In genomic region chr3:43503067-43503728, GRCh38 we compare ENCODE assay signal across 8 cellular contexts.
A peak's percentile ranks its signal among the peaks of the same experiment; 100 is the strongest.
DNase-seq lines count a peak whose midpoint lies in the region; ATAC-seq, FAIRE-seq and TF ChIP-seq lines count a peak whose summit lies in the region.

No MANE protein-coding gene starts in this region.

- H3K36me3 Mint-ChIP-seq in T-helper 2 cell treated with Interferon-gamma antibody and Interleukin-4, amounts not matched to agents 5 μg/mL and 100 μg/mL, for 36 hours (ENCODE audit: low read depth): no peaks in the 10 kb centered on the region

- no peak overlapping the region for H3K4me3 ChIP-seq in AG09309 (ENCODE audit: control insufficient read depth, low read depth, low read length)
- H3K4me3 ChIP-seq in epithelial cell of esophagus (ENCODE audit: low read length): no peak overlapping the region
- no peak overlapping the region for H3K4me3 ChIP-seq in psoas muscle

- ATAC-seq in psoas muscle (peak in 1 of 4 donors; percentile 74), HG03457 (IDR thresholded peaks at IDR 0.05; ENCODE audit: unreplicated experiment) (no peak), HG03520 (IDR thresholded peaks at IDR 0.05; ENCODE audit: unreplicated experiment) (no peak)

- H3K27ac Mint-ChIP-seq in T-helper 2 cell treated with Interferon-gamma antibody and Interleukin-4, amounts not matched to agents 5 μg/mL and 100 μg/mL, for 36 hours: no peak overlapping the region

- H3K27ac ChIP-seq in psoas muscle: no peak overlapping the region

- no peaks in the 10 kb centered on the region for H3K4me1 ChIP-seq in psoas muscle

- 53 to 55% (median 55%) methylated on average over 2 of the region's 2 CpGs for WGBS in psoas muscle, 3 donors

- peak; percentile 2 for DNase-seq in AG09309 (ENCODE audit: low read depth)
- peak; percentile 10 for DNase-seq in GM20000 (ENCODE audit: low spot score)
- peak; percentile 26 for DNase-seq in RCC 7860 (ENCODE audit: low spot score)
- DNase-seq in epithelial cell of esophagus (ENCODE audit: low read depth): peak; percentile 36
- no peak for DNase-seq in psoas muscle
- DNase-seq in T-helper 2 cell treated with Interferon-gamma antibody and Interleukin-4, amounts not matched to agents 5 μg/mL and 100 μg/mL, for 36 hours (ENCODE audit: low spot score): no peak

- no peaks in the 10 kb centered on the region for H3K9me3 ChIP-seq in psoas muscle

- H3K27me3 ChIP-seq in psoas muscle (ENCODE audit: insufficient read depth in 3 of 3, low read length in 2 of 3): no peaks in the 10 kb centered on the region

- H3K27me3 Mint-ChIP-seq in T-helper 2 cell treated with Interferon-gamma antibody and Interleukin-4, amounts not matched to agents 5 μg/mL and 100 μg/mL, for 36 hours (ENCODE audit: low read depth): peaks cover 16% of the 10 kb centered on the region

- H3K36me3 ChIP-seq in psoas muscle (ENCODE audit: insufficient read depth in 1 of 2, low read depth in 1 of 2): no peaks in the 10 kb centered on the region

- H3K4me3 Mint-ChIP-seq in T-helper 2 cell treated with Interferon-gamma antibody and Interleukin-4, amounts not matched to agents 5 μg/mL and 100 μg/mL, for 36 hours: no peak overlapping the region

- H3K4me1 Mint-ChIP-seq in T-helper 2 cell treated with Interferon-gamma antibody and Interleukin-4, amounts not matched to agents 5 μg/mL and 100 μg/mL, for 36 hours (ENCODE audit: low read depth): peaks cover 5% of the 10 kb centered on the region

- peak; percentile 34 for FAIRE-seq in RCC 7860 (lab: Jason Lieb, UNC)

- TF ChIP-seq CTCF in AG09309 (IDR thresholded peaks at IDR 0.05; ENCODE audit: control insufficient read depth, insufficient read depth, low read depth, low read length, missing control alignments) (peak; percentile 36), GM20000 (IDR thresholded peaks at IDR 0.05; ENCODE audit: extremely low read depth, missing control alignments) (no peak), epithelial cell of esophagus (IDR thresholded peaks at IDR 0.05; ENCODE audit: insufficient read depth, low read depth, low read length, missing control alignments) (peak; percentile 33), psoas muscle (IDR thresholded peaks at IDR 0.05) (peak; percentile 56)

- no peaks in the 10 kb centered on the region for H3K9me3 Mint-ChIP-seq in T-helper 2 cell treated with Interferon-gamma antibody and Interleukin-4, amounts not matched to agents 5 μg/mL and 100 μg/mL, for 36 hours

- intact Hi-C loops in psoas muscle (cut with DNase I): loop anchor here (5.0 to 10.0 kb wide), 2 partner anchors 346 to 538 kb away; no protein-coding TSS in a partner anchor

Comparison
In these comparisons a context has a peak if more than half of its experiments do, and no peak if none do; other contexts are left out.
1. DNase-seq: peak in AG09309 (single experiment), GM20000 (single experiment), RCC 7860 (single experiment) and epithelial cell of esophagus (single experiment); none in psoas muscle (0 of 2) and T-helper 2 cell treated with Interferon-gamma antibody and Interleukin-4, amounts not matched to agents 5 μg/mL and 100 μg/mL, for 36 hours (single experiment).